Comparison of ENCODE assay signal across 15 cellular contexts in genomic region chr20:62318411-62319345, GRCh38. TPM values are rescaled to one million over a fixed set of nuclear protein-coding genes. Genes with fewer than 3 reads are reported as not detected.
DNase-seq lines count a peak whose midpoint lies in the region; ATAC-seq and TF ChIP-seq lines count a peak whose summit lies in the region.
"Had no signal": no experiment of that assay in that cellular context is flagged by ENCODE, and none has a peak within 500 bp of the region (broad histone marks: within the 10 kb centered on the region; RNA-seq: fewer than 3 reads in every experiment).

No MANE protein-coding gene starts in this region.

- no peak for TF ChIP-seq EP300 in gastroesophageal sphincter (IDR thresholded peaks at IDR 0.05)

- intact Hi-C loops in activated CD4-positive, alpha-beta T cell treated with anti-CD3 and anti-CD28 coated beads, Interleukin-2, amount 10 ng/mL, durations not matched to agents 24 days and 14 days (cut with micrococcal nuclease): no loop called here
- intact Hi-C loops in posterior cingulate gyrus (cut with DNase I): no loop called here

- no peaks in the 10 kb centered on the region for H3K36me3 Mint-ChIP-seq in activated CD4-positive, alpha-beta T cell treated with anti-CD3 and anti-CD28 coated beads, Interleukin-2, amount 10 ng/mL, durations not matched to agents 24 days and 14 days (ENCODE audit: low read depth)

- POLR2A ChIA-PET in RWPE1 (lab: Yijun Ruan, JAX; ENCODE audit: low non-redundant PET): interaction anchor here (1.1 to 1.3 kb wide), 2 partner anchors 12 to 68 kb away, joined by 3 to 5 read pairs; partner anchors contain the start of gene RPS21

- H3K27ac ChIP-seq in RWPE1 (peak overlapping the region; percentile 81), gastroesophageal sphincter (peak overlapping the region in 3 of 4 donors; percentile 32 to 66 (median 45))
- H3K27ac ChIP-seq: BLaER1 had no signal

- H3K4me1 ChIP-seq in gastroesophageal sphincter: peaks cover 0 to 19% (median 0%) of the 10 kb centered on the region in 3 donors
- H3K4me1 ChIP-seq: BLaER1 had no signal

- TF ChIP-seq CTCF in RWPE1 (conservative IDR thresholded peaks at IDR 0.05; ENCODE audit: low read depth) (no peak), gastroesophageal sphincter (IDR thresholded peaks at IDR 0.05) (no peak)

- H3K27ac Mint-ChIP-seq in stimulated activated naive CD8-positive, alpha-beta T cell treated with anti-CD3 and anti-CD28 coated beads, Interleukin-15, amount 100 ng/mL, for 72 hours: peak overlapping the region in 1 of 2 donors; percentile 42
- no peak overlapping the region for H3K27ac Mint-ChIP-seq in activated CD4-positive, alpha-beta T cell treated with anti-CD3 and anti-CD28 coated beads, Interleukin-2, amount 10 ng/mL, durations not matched to agents 24 days and 14 days
- H3K27ac Mint-ChIP-seq: activated naive CD4-positive, alpha-beta T cell treated with anti-CD3 and anti-CD28 coated beads for 36 hours had no signal

- H3K4me1 Mint-ChIP-seq in stimulated activated naive CD8-positive, alpha-beta T cell treated with anti-CD3 and anti-CD28 coated beads, Interleukin-15, amount 100 ng/mL, for 72 hours: peaks cover 6% of the 10 kb centered on the region
- H3K4me1 Mint-ChIP-seq in activated CD4-positive, alpha-beta T cell treated with anti-CD3 and anti-CD28 coated beads, Interleukin-2, amount 10 ng/mL, durations not matched to agents 24 days and 14 days: no peaks in the 10 kb centered on the region

- CTCF ChIA-PET in RWPE1 (lab: Yijun Ruan, JAX): interaction anchor here (0.7 to 1.5 kb wide), 3 partner anchors 16 to 65 kb away, joined by 3 to 6 read pairs (median 3); partner anchors contain the start of gene ADRM1

- in situ Hi-C loops in KBM-7 (cut with MboI; ENCODE audit: low pct_unique_long_range_greater_than_20kb, low sequenced_read_pairs): no loop called here

- peak; percentile 32 to 57 for DNase-seq in stimulated activated naive CD8-positive, alpha-beta T cell treated with anti-CD3 and anti-CD28 coated beads, Interleukin-15, amount 100 ng/mL, for 72 hours
- DNase-seq in stimulated activated naive CD8-positive, alpha-beta T cell treated with anti-CD3 and anti-CD28 coated beads, Interleukin-15, Interleukin-2, amounts not matched to agents 100 U/mL and 50 U/mL, for 24 hours: no peak
- DNase-seq in RWPE1 (ENCODE audit: low spot score) (no peak), NCI-H128 (lab: John Stamatoyannopoulos, UW; ENCODE audit: unreplicated experiment) (no peak), posterior cingulate gyrus (no peak), KBM-7 (no peak)
- DNase-seq in activated CD4-positive, alpha-beta T cell treated with anti-CD3 and anti-CD28 coated beads, Interleukin-2, amount 10 ng/mL, durations not matched to agents 24 days and 14 days: no peak
- DNase-seq: activated naive CD4-positive, alpha-beta T cell treated with anti-CD3 and anti-CD28 coated beads for 36 hours; DND-41; effector CD8-positive, alpha-beta T cell; left ventricle myocardium superior; NCI-H1694 treated with DMSO at 0.1 percent for 48 hours; stimulated activated CD4-positive, alpha-beta T cell treated with anti-CD3 and anti-CD28 coated beads, Interleukin-12 subunit alpha, Interleukin-12 subunit beta, amount 100 ng/mL, for 4 hours had no signal

- peaks cover 0 to 90% of the 10 kb centered on the region in 2 donors for H3K36me3 ChIP-seq in gastroesophageal sphincter

- H3K27me3 ChIP-seq in gastroesophageal sphincter: no peaks in the 10 kb centered on the region
- H3K27me3 ChIP-seq: BLaER1 had no signal

- H3K4me3 Mint-ChIP-seq in stimulated activated naive CD8-positive, alpha-beta T cell treated with anti-CD3 and anti-CD28 coated beads, Interleukin-15, amount 100 ng/mL, for 72 hours: no peak overlapping the region
- no peak overlapping the region for H3K4me3 Mint-ChIP-seq in activated CD4-positive, alpha-beta T cell treated with anti-CD3 and anti-CD28 coated beads, Interleukin-2, amount 10 ng/mL, durations not matched to agents 24 days and 14 days
- H3K4me3 Mint-ChIP-seq: activated naive CD4-positive, alpha-beta T cell treated with anti-CD3 and anti-CD28 coated beads for 36 hours had no signal

- H3K27me3 Mint-ChIP-seq in stimulated activated naive CD8-positive, alpha-beta T cell treated with anti-CD3 and anti-CD28 coated beads, Interleukin-15, amount 100 ng/mL, for 72 hours: no peaks in the 10 kb centered on the region
- H3K27me3 Mint-ChIP-seq in activated CD4-positive, alpha-beta T cell treated with anti-CD3 and anti-CD28 coated beads, Interleukin-2, amount 10 ng/mL, durations not matched to agents 24 days and 14 days: no peaks in the 10 kb centered on the region

- peak; percentile 45 for ATAC-seq in stimulated activated naive CD8-positive, alpha-beta T cell treated with anti-CD3 and anti-CD28 coated beads, Interleukin-15, amount 100 ng/mL, for 72 hours
- ATAC-seq in stimulated activated naive CD8-positive, alpha-beta T cell treated with anti-CD3 and anti-CD28 coated beads, Interleukin-15, Interleukin-2, amounts not matched to agents 100 U/mL and 50 U/mL, for 24 hours: no peak
- no peak for ATAC-seq in gastroesophageal sphincter

- H3K4me3 ChIP-seq in gastroesophageal sphincter: no peak overlapping the region
- H3K4me3 ChIP-seq: BLaER1 had no signal

- no peaks in the 10 kb centered on the region for H3K9me3 ChIP-seq in gastroesophageal sphincter
- H3K9me3 ChIP-seq: BLaER1 had no signal

- no peak for TF ChIP-seq POLR2A in gastroesophageal sphincter (IDR thresholded peaks at IDR 0.05)

- H3K9me3 Mint-ChIP-seq in stimulated activated naive CD8-positive, alpha-beta T cell treated with anti-CD3 and anti-CD28 coated beads, Interleukin-15, amount 100 ng/mL, for 72 hours: no peaks in the 10 kb centered on the region
- no peaks in the 10 kb centered on the region for H3K9me3 Mint-ChIP-seq in activated CD4-positive, alpha-beta T cell treated with anti-CD3 and anti-CD28 coated beads, Interleukin-2, amount 10 ng/mL, durations not matched to agents 24 days and 14 days
- H3K9me3 Mint-ChIP-seq: activated naive CD4-positive, alpha-beta T cell treated with anti-CD3 and anti-CD28 coated beads for 36 hours had no signal

- 65 to 95% methylated on average over 2 to 10 of the region's 36 CpGs for WGBS in gastroesophageal sphincter (ENCODE audit: low coverage in 1 of 2), 2 donors

RNA-seq across cellular contexts. Expression of gene ADRM1, which starts 15.9 kb away (rescaled TPM):
- total RNA-seq in gastroesophageal sphincter: 100 to 1,000 TPM; 131 to 182 (median 151) TPM
- total RNA-seq in activated CD4-positive, alpha-beta T cell treated with anti-CD3 and anti-CD28 coated beads, Interleukin-2, amount 10 ng/mL, durations not matched to agents 24 days and 14 days: 179 and 183 TPM in 2 replicates

RNA-seq across cellular contexts. Expression of gene LAMA5, which starts 48.4 kb away (rescaled TPM):
- 100 to 1,000 TPM in 3 of 4 donors, 10 to 100 TPM in 1; 58.6 to 259 (median 172) TPM for total RNA-seq in gastroesophageal sphincter
- total RNA-seq in activated CD4-positive, alpha-beta T cell treated with anti-CD3 and anti-CD28 coated beads, Interleukin-2, amount 10 ng/mL, durations not matched to agents 24 days and 14 days: 2.0 and 2.1 TPM in 2 replicates

Comparison
In these comparisons a context has a peak if more than half of its experiments do, and no peak if none do; other contexts are left out.
1. DNase-seq: peak in stimulated activated naive CD8-positive, alpha-beta T cell treated with anti-CD3 and anti-CD28 coated beads, Interleukin-15, amount 100 ng/mL, for 72 hours (2 of 2); none in stimulated activated naive CD8-positive, alpha-beta T cell treated with anti-CD3 and anti-CD28 coated beads, Interleukin-15, Interleukin-2, amounts not matched to agents 100 U/mL and 50 U/mL, for 24 hours (single experiment), RWPE1 (single experiment), activated CD4-positive, alpha-beta T cell treated with anti-CD3 and anti-CD28 coated beads, Interleukin-2, amount 10 ng/mL, durations not matched to agents 24 days and 14 days (single experiment), NCI-H128 (single experiment), posterior cingulate gyrus (0 of 10) and KBM-7 (single experiment).
2. RNA of gene LAMA5, which starts 48.4 kb away (total RNA-seq): 58.6 to 259 TPM in gastroesophageal sphincter; 2.0 to 2.1 TPM in activated CD4-positive, alpha-beta T cell treated with anti-CD3 and anti-CD28 coated beads, Interleukin-2, amount 10 ng/mL, durations not matched to agents 24 days and 14 days; every median in the first group is over 10 times any median in the second.